ENCODE assay signal across 8 cellular contexts in genomic region chr13:30465541-30466357, GRCh38. TPM values are rescaled to one million over a fixed set of nuclear protein-coding genes. Genes with fewer than 3 reads are reported as not detected.
DNase-seq lines count a peak whose midpoint lies in the region; ATAC-seq, FAIRE-seq and TF ChIP-seq lines count a peak whose summit lies in the region.

Gene HMGB1 (minus strand): TSS chr13:30465936. CDS start chr13:30463680, 2,256 bp downstream.

- CTCF ChIA-PET in AG04449 (lab: Yijun Ruan, JAX): interaction anchor here (1.0 kb wide), 2 partner anchors 333 to 338 kb away, joined by 3 to 4 read pairs; no protein-coding TSS in a partner anchor

- POLR2A ChIA-PET in AG04449 (lab: Yijun Ruan, JAX): interaction anchor here (0.8 to 1.0 kb wide), 5 partner anchors 44 to 332 kb away, joined by 3 to 6 read pairs (median 3); partner anchors contain the start of gene UBE2L5

- no peaks in the 10 kb centered on the region for H3K4me1 ChIP-seq in small intestine (ENCODE audit: control insufficient read depth in 2 of 2, insufficient read depth in 1 of 2, low read depth in 1 of 2, low read length in 1 of 2)

- FAIRE-seq in bronchial epithelial cell (lab: Jason Lieb, UNC) (no peak), small intestine (lab: Jason Lieb, UNC) (no peak)

- no peaks in the 10 kb centered on the region for H3K9me3 ChIP-seq in small intestine (ENCODE audit: control insufficient read depth, low read depth)

- H3K27ac ChIP-seq in small intestine (ENCODE audit: low read depth in 1 of 2, low read length in 1 of 2): peak within 1 kb of the TSS; percentile 100

- H3K36me3 ChIP-seq in bronchial epithelial cell (ENCODE audit: control insufficient read depth, insufficient read depth, low read length) (no peaks in the 10 kb centered on the region), small intestine (ENCODE audit: control insufficient read depth in 2 of 2, insufficient read depth in 2 of 2, low read length in 2 of 2) (peaks cover 0 to 3% of the 10 kb centered on the region in 2 donors)

- ATAC-seq in GM18907 (IDR thresholded peaks at IDR 0.05; ENCODE audit: unreplicated experiment): peak; percentile 92
- peak; percentile 85 for ATAC-seq in HG03159 (IDR thresholded peaks at IDR 0.05; ENCODE audit: unreplicated experiment)

- no peak for TF ChIP-seq CTCF in AG04449 (IDR thresholded peaks at IDR 0.05; ENCODE audit: insufficient read depth, low read length, missing control alignments)
- TF ChIP-seq CTCF in WI38 (IDR thresholded peaks at IDR 0.05; ENCODE audit: low read depth, low read length): no peak
- TF ChIP-seq CTCF in bronchial epithelial cell (IDR thresholded peaks at IDR 0.05; ENCODE audit: insufficient read depth, low read length, severe bottlenecking): no peak

- H3K4me3 ChIP-seq in AG04449 (ENCODE audit: low read depth, low read length) (peak within 1 kb of the TSS; percentile 68), WI38 (ENCODE audit: low read depth, low read length) (peak within 1 kb of the TSS; percentile 74), bronchial epithelial cell (ENCODE audit: low read depth, low read length) (peak within 1 kb of the TSS; percentile 62), small intestine (ENCODE audit: low read depth in 1 of 2, low read length in 2 of 2) (peak within 1 kb of the TSS; percentile 95 to 97)

- DNase-seq in AG04449 (ENCODE audit: low read depth, low spot score): peak; percentile 92
- DNase-seq in NCI-H2227 treated with DMSO at 0.1 percent for 48 hours (lab: John Stamatoyannopoulos, UW): peak; percentile 95
- peak; percentile 95 for DNase-seq in bronchial epithelial cell (ENCODE audit: low read depth)
- DNase-seq in iPS-NIHi11 (ENCODE audit: low spot score): peak; percentile 94
- DNase-seq in small intestine: peak; percentile 99

- H3K27me3 ChIP-seq in bronchial epithelial cell (ENCODE audit: control insufficient read depth, insufficient read depth, low read length) (no peaks in the 10 kb centered on the region), small intestine (ENCODE audit: control insufficient read depth in 2 of 2, insufficient read depth in 2 of 2, low read length in 2 of 2) (no peaks in the 10 kb centered on the region)

- 0% methylated on average over 51 to 64 of the region's 64 CpGs for WGBS in small intestine, 3 donors

RNA-seq across cellular contexts. Expression of gene HMGB1, which starts in this region (rescaled TPM):
- total RNA-seq in bronchial epithelial cell: 72.4 and 145 TPM in 2 replicates
- 100 to 1,000 TPM; 244 to 598 (median 277) TPM for polyA plus RNA-seq in small intestine

Comparison
In these comparisons a context has a peak if more than half of its experiments do, and no peak if none do; other contexts are left out.
1. Peak in every context shown above with its lines: DNase-seq, ATAC-seq, H3K4me3 ChIP-seq and H3K27ac ChIP-seq.